20 cellular contexts compared by ENCODE assay signal in genomic region chrX:19638968-19639539, GRCh38.
DNase-seq lines count a peak whose midpoint lies in the region; ATAC-seq and TF ChIP-seq lines count a peak whose summit lies in the region.
"Had no signal": no experiment of that assay in that cellular context is flagged by ENCODE, and none has a peak within 500 bp of the region (broad histone marks: within the 10 kb centered on the region; RNA-seq: fewer than 3 reads in every experiment).

No MANE protein-coding gene starts in this region.

- BruUV-seq in PC-3 (replicated peaks; lab: Mats Ljungman, UMichigan) = no TSS peak

- peak overlapping the region; percentile 83 for H3K27ac Mint-ChIP-seq in stimulated activated memory B cell treated with anti-CD40 and anti-IgM and Interleukin-4, amounts not matched to agents 10 μg/mL and 1 μg/mL and 100 μg/mL, for 72 hours
- H3K27ac Mint-ChIP-seq: activated CD4-positive, alpha-beta T cell treated with anti-CD3 and anti-CD28 coated beads, Interleukin-2, amount 10 ng/mL, durations not matched to agents 24 days and 14 days had no signal

- CTCF ChIA-PET in SK-N-SH (lab: Yijun Ruan, JAX) = interaction anchor here (0.9 kb wide), 1 partner anchor 38 kb away, joined by 4 read pairs; no protein-coding TSS in a partner anchor
- CTCF ChIA-PET in PC-3 (lab: Charles Lee) = no interaction called here

- H3K4me1 ChIP-seq in SK-N-SH (ENCODE audit: control insufficient read depth in 1 of 2, insufficient read depth in 2 of 2, low read depth in 1 of 2, low read length in 1 of 2) (no peaks in the 10 kb centered on the region; a peak in 2 of 4 replicates), PC-3 (ENCODE audit: insufficient read depth, low read length) (peaks cover 16% of the 10 kb centered on the region)
- H3K4me1 ChIP-seq: parathyroid adenoma had no signal

- no peaks in the 10 kb centered on the region for H3K27me3 ChIP-seq in SK-N-SH (ENCODE audit: insufficient read depth)
- no peaks in the 10 kb centered on the region for H3K27me3 ChIP-seq in PC-3 (ENCODE audit: low read length)
- H3K27me3 ChIP-seq: cardiac muscle cell had no signal

- H3K4me1 Mint-ChIP-seq in stimulated activated memory B cell treated with anti-CD40 and anti-IgM and Interleukin-4, amounts not matched to agents 10 μg/mL and 1 μg/mL and 100 μg/mL, for 72 hours = peaks cover 54% of the 10 kb centered on the region

- DNase-seq in SK-N-SH (no peak), PC-3 (peak; percentile 31), erythroblast (lab: John Stamatoyannopoulos, UW) (no peak)
- DNase-seq: activated CD4-positive, alpha-beta T cell treated with anti-CD3 and anti-CD28 coated beads, Interleukin-2, amount 10 ng/mL, durations not matched to agents 24 days and 14 days; activated effector memory CD4-positive, alpha-beta T cell treated with Interleukin-2 at 50 U/mL for 16 hours; foreskin melanocyte; kidney glomerular epithelial cell; mesenchymal stem cell; naive thymus-derived CD8-positive, alpha-beta T cell; NCI-H2171; NCI-H748 treated with DMSO at 0.1 percent for 48 hours; stimulated activated CD4-positive, alpha-beta T cell treated with anti-CD3 and anti-CD28 coated beads, Interleukin-1b, Interleukin-23, amount 100 ng/mL, for 48 hours had no signal

- POLR2A ChIA-PET in SK-N-SH (lab: Yijun Ruan, JAX) (no interaction called here), PC-3 (lab: Charles Lee; ENCODE audit: unreplicated experiment) (no interaction called here)

- H3K9me3 ChIP-seq in SK-N-SH (no peaks in the 10 kb centered on the region), PC-3 (ENCODE audit: low read length) (no peaks in the 10 kb centered on the region)

- peaks cover 0 to 36% of the 10 kb centered on the region in 2 experiments for H3K36me3 ChIP-seq in SK-N-SH (replicated peaks in 1 of 2; ENCODE audit: control insufficient read depth in 1 of 2, insufficient read depth in 2 of 2, low read length in 1 of 2)
- H3K36me3 ChIP-seq in PC-3 (ENCODE audit: low read depth, low read length) = no peaks in the 10 kb centered on the region; the same call in 1 of the 2 replicates
- H3K36me3 ChIP-seq: cardiac muscle cell had no signal

- H3K9ac ChIP-seq in SK-N-SH = no peak overlapping the region
- H3K9ac ChIP-seq in PC-3 (ENCODE audit: low read length) = no peak overlapping the region
- H3K9ac ChIP-seq: parathyroid adenoma had no signal

- H3K9me3 Mint-ChIP-seq in stimulated activated memory B cell treated with anti-CD40 and anti-IgM and Interleukin-4, amounts not matched to agents 10 μg/mL and 1 μg/mL and 100 μg/mL, for 72 hours = no peaks in the 10 kb centered on the region
- H3K9me3 Mint-ChIP-seq: activated CD4-positive, alpha-beta T cell treated with anti-CD3 and anti-CD28 coated beads, Interleukin-2, amount 10 ng/mL, durations not matched to agents 24 days and 14 days; naive thymus-derived CD8-positive, alpha-beta T cell had no signal

- H3K4me3 ChIP-seq in SK-N-SH (ENCODE audit: low read depth in 2 of 2, low read length in 1 of 2) = no peak overlapping the region
- no peak overlapping the region for H3K4me3 ChIP-seq in PC-3 (ENCODE audit: low read length)
- H3K4me3 ChIP-seq: cardiac muscle cell had no signal

- no peaks in the 10 kb centered on the region for H3K27me3 Mint-ChIP-seq in stimulated activated memory B cell treated with anti-CD40 and anti-IgM and Interleukin-4, amounts not matched to agents 10 μg/mL and 1 μg/mL and 100 μg/mL, for 72 hours
- H3K27me3 Mint-ChIP-seq: activated CD4-positive, alpha-beta T cell treated with anti-CD3 and anti-CD28 coated beads, Interleukin-2, amount 10 ng/mL, durations not matched to agents 24 days and 14 days; naive thymus-derived CD8-positive, alpha-beta T cell had no signal

- H3K4me3 Mint-ChIP-seq in stimulated activated memory B cell treated with anti-CD40 and anti-IgM and Interleukin-4, amounts not matched to agents 10 μg/mL and 1 μg/mL and 100 μg/mL, for 72 hours = peak overlapping the region; percentile 58
- H3K4me3 Mint-ChIP-seq: activated CD4-positive, alpha-beta T cell treated with anti-CD3 and anti-CD28 coated beads, Interleukin-2, amount 10 ng/mL, durations not matched to agents 24 days and 14 days; naive thymus-derived CD8-positive, alpha-beta T cell had no signal

- H3F3A ChIP-seq in SK-N-SH (replicated peaks; ENCODE audit: insufficient read depth) (peaks cover 5% of the 10 kb centered on the region), PC-3 (ENCODE audit: low read length, unreplicated experiment) (no peaks in the 10 kb centered on the region)

- H3K27ac ChIP-seq in SK-N-SH (ENCODE audit: low read depth in 2 of 2, low read length in 1 of 2) (no peak overlapping the region), PC-3 (ENCODE audit: low read length) (no peak overlapping the region)
- H3K27ac ChIP-seq: C4-2B, cardiac muscle cell, parathyroid adenoma had no signal

- H3K4me2 ChIP-seq in SK-N-SH (no peak overlapping the region), PC-3 (ENCODE audit: low read length) (no peak overlapping the region)

- no peak for TF ChIP-seq POLR2A in erythroblast (IDR thresholded peaks at IDR 0.05; ENCODE audit: low read length)

- H3K79me2 ChIP-seq in SK-N-SH (ENCODE audit: insufficient read depth) (peaks cover 96% of the 10 kb centered on the region), PC-3 (ENCODE audit: low read length) (no peaks in the 10 kb centered on the region)
- H3K79me2 ChIP-seq: parathyroid adenoma had no signal

- H4K20me1 ChIP-seq in SK-N-SH (ENCODE audit: insufficient read depth) = 0 out of 2 replicates have a peak, but pooled peaks cover 9% of the 10 kb centered on the region
- no peaks in the 10 kb centered on the region for H4K20me1 ChIP-seq in PC-3 (ENCODE audit: low read length)

- no peak overlapping the region for H2AFZ ChIP-seq in SK-N-SH (ENCODE audit: low read depth)
- no peak overlapping the region for H2AFZ ChIP-seq in PC-3 (ENCODE audit: low read length)
- H2AFZ ChIP-seq: parathyroid adenoma had no signal

- peak; percentile 24 for TF ChIP-seq CTCF in SK-N-SH (IDR thresholded peaks at IDR 0.05)
- peak; percentile 35; the same call in 1 of the 2 replicates for TF ChIP-seq CTCF in PC-3 (conservative IDR thresholded peaks at IDR 0.05; ENCODE audit: low read depth, low read length)

- H3K9me2 ChIP-seq in SK-N-SH (no peaks in the 10 kb centered on the region), PC-3 (replicated peaks; ENCODE audit: low read length) (no peaks in the 10 kb centered on the region)

- ATAC-seq in SK-N-SH treated with all-trans-retinoic acid at 6 μM for 48 hours = no peak
- ATAC-seq in HG02642 (IDR thresholded peaks at IDR 0.05; ENCODE audit: poor library complexity, unreplicated experiment) = peak; percentile 43
- peak; percentile 46 for ATAC-seq in PC-3
- ATAC-seq in stimulated activated memory B cell treated with anti-CD40 and anti-IgM and Interleukin-4, amounts not matched to agents 10 μg/mL and 1 μg/mL and 100 μg/mL, for 72 hours = peak; percentile 79
- no peak for ATAC-seq in GM21529 (IDR thresholded peaks at IDR 0.05; ENCODE audit: unreplicated experiment)
- ATAC-seq in GM19455 (IDR thresholded peaks at IDR 0.05; ENCODE audit: unreplicated experiment) = no peak
- ATAC-seq: naive thymus-derived CD8-positive, alpha-beta T cell had no signal

- no peak for TF ChIP-seq EP300 in SK-N-SH (IDR thresholded peaks at IDR 0.05; ENCODE audit: borderline replicate concordance in 1 of 2, low read depth in 1 of 2, low read length in 1 of 2)

- TF ChIP-seq RAD21 in SK-N-SH (IDR thresholded peaks at IDR 0.05; ENCODE audit: low read length) = peak; percentile 6; the same call in 1 of the 2 replicates

- intact Hi-C loops in PC-3 (cut with micrococcal nuclease) = no loop called here

- 78% methylated on average over 8 of the region's 8 CpGs for WGBS in SK-N-SH (ENCODE audit: low lambda C conversion rate)

- peaks cover 28% of the 10 kb centered on the region for H3K36me3 Mint-ChIP-seq in stimulated activated memory B cell treated with anti-CD40 and anti-IgM and Interleukin-4, amounts not matched to agents 10 μg/mL and 1 μg/mL and 100 μg/mL, for 72 hours

TF ChIP-seq in SK-N-SH, 30 proteins besides CTCF, POLR2A, EP300 and RAD21:
- TF ChIP-seq MXI1 (IDR thresholded peaks at IDR 0.05; ENCODE audit: low read depth, low read length) = no peak
- no peak for TF ChIP-seq USF2 (IDR thresholded peaks at IDR 0.05; ENCODE audit: borderline replicate concordance, low read depth, low read length)
- TF ChIP-seq GATA2 (CRISPR knock-in tag; IDR thresholded peaks at IDR 0.05) = no peak
- no peak for TF ChIP-seq TAF1 (IDR thresholded peaks at IDR 0.05; ENCODE audit: borderline replicate concordance, low read depth, low read length)
- no peak for TF ChIP-seq TCF12 (IDR thresholded peaks at IDR 0.05)

TF ChIP-seq in SK-N-SH treated with all-trans-retinoic acid at 6 μM for 48 hours, 23 proteins besides CTCF, POLR2A, EP300 and RAD21:
- TF ChIP-seq ZFP3 (CRISPR knock-in tag; IDR thresholded peaks at IDR 0.05) = no peak

Comparison
In these comparisons a context has a peak if more than half of its experiments do, and no peak if none do; other contexts are left out.
1. ATAC-seq: peak in HG02642 (single experiment), PC-3 (single experiment) and stimulated activated memory B cell treated with anti-CD40 and anti-IgM and Interleukin-4, amounts not matched to agents 10 μg/mL and 1 μg/mL and 100 μg/mL, for 72 hours (single experiment); none in SK-N-SH treated with all-trans-retinoic acid at 6 μM for 48 hours (single experiment), GM21529 (single experiment) and GM19455 (single experiment).